Comparison of ENCODE assay signal across 28 cellular contexts in the genomic region with DNA sequence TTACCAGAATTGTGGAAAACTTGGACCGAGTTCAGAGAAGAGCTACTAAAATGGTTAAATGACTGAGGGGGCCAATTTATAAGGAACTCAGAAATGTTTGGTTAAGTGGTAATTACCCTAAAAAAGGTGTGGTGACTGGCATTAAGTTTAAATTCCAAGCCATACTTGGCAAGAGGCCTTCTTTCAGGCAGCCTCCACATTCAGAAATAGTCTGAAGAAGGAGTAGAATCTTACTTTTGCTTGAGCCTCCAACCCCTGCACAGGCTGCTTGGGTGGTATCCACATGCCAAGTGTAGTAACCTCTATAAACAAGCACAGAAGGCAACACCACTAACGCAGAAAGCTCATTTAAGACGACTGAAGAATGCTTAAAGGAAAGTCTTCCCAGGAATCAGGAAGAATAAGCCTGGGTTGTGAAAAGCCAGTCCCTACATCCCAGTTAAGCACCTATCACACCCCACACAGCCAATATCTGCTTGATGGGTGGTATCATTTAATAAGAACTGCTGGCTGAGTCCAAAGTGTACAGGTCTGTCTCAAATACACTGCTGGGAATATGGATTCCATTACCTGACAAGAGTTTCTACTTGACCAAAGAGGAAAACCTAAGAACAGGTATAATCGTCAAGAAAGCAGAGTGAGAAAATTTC.
"Had no signal": no experiment of that assay in that cellular context is flagged by ENCODE, and none has a peak within 500 bp of the region (broad histone marks: within the 10 kb centered on the region; RNA-seq: fewer than 3 reads in every experiment).

No MANE protein-coding gene starts in this region.

- H3K27ac ChIP-seq: WERI-Rb-1 had no signal

- ATAC-seq: activated CD8-positive, alpha-beta memory T cell treated with anti-CD3 and anti-CD28 coated beads, Interleukin-2, amount 10 ng/mL, durations not matched to agents 7 days and 5 days; activated naive CD8-positive, alpha-beta T cell treated with anti-CD3 and anti-CD28 coated beads, Interleukin-2, amount 50 U/mL, for 24 hours; Panc1; Right ventricle myocardium inferior had no signal

- DNase-seq: activated CD4-positive, alpha-beta memory T cell treated with anti-CD3 and anti-CD28 coated beads, Interleukin-2, amount 10 ng/mL, durations not matched to agents 7 days and 5 days; activated CD4-positive, alpha-beta T cell treated with anti-CD3 and anti-CD28 coated beads for 1 hour; activated CD4-positive, alpha-beta T cell treated with anti-CD3 and anti-CD28 coated beads for 48 hours; activated CD4-positive, CD25-positive, alpha-beta regulatory T cell; activated CD8-positive, alpha-beta memory T cell treated with anti-CD3 and anti-CD28 coated beads for 24 hours; activated CD8-positive, alpha-beta memory T cell treated with anti-CD3 and anti-CD28 coated beads, Interleukin-2, amount 10 ng/mL, durations not matched to agents 7 days and 5 days; activated CD8-positive, alpha-beta memory T cell treated with anti-CD3 and anti-CD28 coated beads, Interleukin-2, amount 50 U/mL, for 48 hours; activated effector memory CD4-positive, alpha-beta T cell treated with Interleukin-2 at 50 U/mL for 16 hours; activated naive CD4-positive, alpha-beta T cell treated with anti-CD3 and anti-CD28 coated beads, Interleukin-2, amount 10 ng/mL, durations not matched to agents 7 days and 5 days; activated naive CD8-positive, alpha-beta T cell treated with anti-CD3 and anti-CD28 coated beads, Interleukin-2, amount 50 U/mL, for 24 hours; activated T-cell treated with anti-CD3 and anti-CD28 coated beads, Interleukin-2, amount 50 U/mL, for 48 hours; anterior cingulate cortex; Kasumi-1; KG1; MM.1S; MV-4-11; NCI-H1092; NCI-H1436 treated with DMSO at 0.1 percent for 48 hours; NCI-H1694 treated with DMSO at 0.1 percent for 48 hours; NCI-H2029; NCI-H345; NCI-H524 treated with DMSO at 0.1 percent for 48 hours; RPMI8226; SIG-M5; T1000; WERI-Rb-1 had no signal

- H3K36me3 ChIP-seq: WERI-Rb-1 had no signal
